16 cellular contexts compared by ENCODE assay signal in the genomic region with DNA sequence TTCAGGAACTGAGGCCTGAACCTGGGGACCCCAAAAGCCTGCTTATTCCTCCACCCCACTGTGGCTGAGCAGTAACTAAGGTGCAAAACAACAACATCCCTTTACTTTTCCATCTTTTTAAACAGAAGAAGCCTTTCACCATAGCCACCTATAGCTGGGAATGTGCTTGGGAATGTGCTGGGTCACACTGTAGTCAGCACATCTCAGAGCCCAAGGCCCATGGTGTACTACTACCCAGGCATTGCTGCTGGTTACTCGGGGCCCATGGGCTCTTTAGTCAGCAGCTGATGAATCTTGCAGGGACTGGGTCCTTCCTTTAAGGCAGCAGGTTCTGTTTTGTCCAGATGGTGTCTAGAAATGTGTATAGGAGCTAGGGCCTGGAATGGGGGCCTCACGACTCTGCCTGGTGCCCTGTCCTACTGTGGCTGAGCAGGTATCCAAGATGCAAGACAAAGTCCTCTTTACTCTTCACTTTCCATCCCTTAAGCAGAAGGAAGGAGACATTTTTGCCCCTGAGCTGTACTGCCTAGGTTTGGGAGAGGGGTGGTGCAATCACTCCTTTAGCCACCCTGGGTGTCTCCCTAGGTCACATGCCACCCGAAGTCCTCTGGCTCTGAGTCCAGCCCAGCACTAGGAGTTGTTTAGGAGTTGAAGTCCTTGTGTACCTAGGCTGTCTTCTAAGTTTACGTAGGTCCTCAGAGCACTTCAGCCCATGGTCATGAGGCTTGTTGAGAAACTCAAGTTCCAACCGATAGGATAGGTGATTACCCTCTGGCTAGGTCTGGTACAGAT.
DNase-seq lines count a peak whose midpoint lies in the region; ATAC-seq lines count a peak whose summit lies in the region.
"Had no signal": no experiment of that assay in that cellular context is flagged by ENCODE, and none has a peak within 500 bp of the region (broad histone marks: within the 10 kb centered on the region; RNA-seq: fewer than 3 reads in every experiment).

No MANE protein-coding gene starts in this region.

- CTCF ChIA-PET in activated CD8-positive, alpha-beta memory T cell treated with anti-CD3 and anti-CD28 coated beads, Interleukin-2, amount 10 ng/mL, durations not matched to agents 7 days and 5 days (lab: Charles Lee) = interaction anchor here (0.6 kb wide), 1 partner anchor 55 kb away, joined by 3 read pairs; no protein-coding TSS in a partner anchor

- peaks cover 4% of the 10 kb centered on the region for H3K36me3 Mint-ChIP-seq in activated CD8-positive, alpha-beta memory T cell treated with anti-CD3 and anti-CD28 coated beads, Interleukin-2, amount 10 ng/mL, durations not matched to agents 7 days and 5 days
- no peaks in the 10 kb centered on the region for H3K36me3 Mint-ChIP-seq in stimulated activated effector memory CD8-positive, alpha-beta T cell treated with anti-CD3 and anti-CD28 coated beads, Interleukin-12 subunit alpha, Interleukin-12 subunit beta, amount 100 ng/mL, for 72 hours
- H3K36me3 Mint-ChIP-seq: natural killer cell treated with Interleukin-12 subunit alpha and Interleukin-12 subunit beta and Interleukin-15 and Interleukin-18, amount 100 ng/mL, for 72 hours had no signal

- no peak for DNase-seq in activated CD8-positive, alpha-beta memory T cell treated with anti-CD3 and anti-CD28 coated beads, Interleukin-2, amount 10 ng/mL, durations not matched to agents 7 days and 5 days
- no peak for DNase-seq in activated CD8-positive, alpha-beta memory T cell treated with anti-CD3 and anti-CD28 coated beads, Interleukin-2, amount 50 U/mL, for 48 hours
- DNase-seq in MV-4-11 (lab: John Stamatoyannopoulos, UW) (peak; percentile 35), left lobe of liver (ENCODE audit: low spot score) (no peak), RKO (ENCODE audit: low spot score) (no peak), D341Med (ENCODE audit: low spot score) (no peak), GF-D8 (lab: John Stamatoyannopoulos, UW) (no peak)
- DNase-seq in stimulated activated effector memory CD8-positive, alpha-beta T cell treated with anti-CD3 and anti-CD28 coated beads, Interleukin-12 subunit alpha, Interleukin-12 subunit beta, amount 100 ng/mL, for 72 hours (ENCODE audit: low spot score in 2 of 2) = no peak
- DNase-seq: dermis blood vessel endothelial cell, midbrain, NCI-H1930, NCI-H748 treated with DMSO at 0.1 percent for 48 hours, substantia nigra, SW 1271 had no signal

- H3K4me3 Mint-ChIP-seq in activated CD8-positive, alpha-beta memory T cell treated with anti-CD3 and anti-CD28 coated beads, Interleukin-2, amount 10 ng/mL, durations not matched to agents 7 days and 5 days = no peak overlapping the region
- H3K4me3 Mint-ChIP-seq in stimulated activated effector memory CD8-positive, alpha-beta T cell treated with anti-CD3 and anti-CD28 coated beads, Interleukin-12 subunit alpha, Interleukin-12 subunit beta, amount 100 ng/mL, for 72 hours = no peak overlapping the region
- H3K4me3 Mint-ChIP-seq: natural killer cell treated with Interleukin-12 subunit alpha and Interleukin-12 subunit beta and Interleukin-15 and Interleukin-18, amount 100 ng/mL, for 72 hours had no signal

- H3K27ac Mint-ChIP-seq in activated CD8-positive, alpha-beta memory T cell treated with anti-CD3 and anti-CD28 coated beads, Interleukin-2, amount 10 ng/mL, durations not matched to agents 7 days and 5 days = peak overlapping the region; percentile 77
- peak overlapping the region; percentile 75 for H3K27ac Mint-ChIP-seq in stimulated activated effector memory CD8-positive, alpha-beta T cell treated with anti-CD3 and anti-CD28 coated beads, Interleukin-12 subunit alpha, Interleukin-12 subunit beta, amount 100 ng/mL, for 72 hours

- H3K4me1 Mint-ChIP-seq in activated CD8-positive, alpha-beta memory T cell treated with anti-CD3 and anti-CD28 coated beads, Interleukin-2, amount 10 ng/mL, durations not matched to agents 7 days and 5 days = peaks cover 13% of the 10 kb centered on the region
- peaks cover 12% of the 10 kb centered on the region for H3K4me1 Mint-ChIP-seq in stimulated activated effector memory CD8-positive, alpha-beta T cell treated with anti-CD3 and anti-CD28 coated beads, Interleukin-12 subunit alpha, Interleukin-12 subunit beta, amount 100 ng/mL, for 72 hours

- no peaks in the 10 kb centered on the region for H3K9me3 Mint-ChIP-seq in activated CD8-positive, alpha-beta memory T cell treated with anti-CD3 and anti-CD28 coated beads, Interleukin-2, amount 10 ng/mL, durations not matched to agents 7 days and 5 days (ENCODE audit: low read depth)
- no peaks in the 10 kb centered on the region for H3K9me3 Mint-ChIP-seq in stimulated activated effector memory CD8-positive, alpha-beta T cell treated with anti-CD3 and anti-CD28 coated beads, Interleukin-12 subunit alpha, Interleukin-12 subunit beta, amount 100 ng/mL, for 72 hours
- H3K9me3 Mint-ChIP-seq: CD4-positive, CD25-positive, alpha-beta regulatory T cell; natural killer cell treated with Interleukin-12 subunit alpha and Interleukin-12 subunit beta and Interleukin-15 and Interleukin-18, amount 100 ng/mL, for 72 hours had no signal

- ATAC-seq in activated CD8-positive, alpha-beta memory T cell treated with anti-CD3 and anti-CD28 coated beads, Interleukin-2, amount 10 ng/mL, durations not matched to agents 7 days and 5 days = no peak
- peak; percentile 37 for ATAC-seq in left lobe of liver
- no peak for ATAC-seq in stimulated activated effector memory CD8-positive, alpha-beta T cell treated with anti-CD3 and anti-CD28 coated beads, Interleukin-12 subunit alpha, Interleukin-12 subunit beta, amount 100 ng/mL, for 72 hours

- H3K27me3 Mint-ChIP-seq in activated CD8-positive, alpha-beta memory T cell treated with anti-CD3 and anti-CD28 coated beads, Interleukin-2, amount 10 ng/mL, durations not matched to agents 7 days and 5 days = no peaks in the 10 kb centered on the region
- H3K27me3 Mint-ChIP-seq: CD4-positive, CD25-positive, alpha-beta regulatory T cell; natural killer cell treated with Interleukin-12 subunit alpha and Interleukin-12 subunit beta and Interleukin-15 and Interleukin-18, amount 100 ng/mL, for 72 hours had no signal
